21 cellular contexts compared by ENCODE assay signal in the genomic region with DNA sequence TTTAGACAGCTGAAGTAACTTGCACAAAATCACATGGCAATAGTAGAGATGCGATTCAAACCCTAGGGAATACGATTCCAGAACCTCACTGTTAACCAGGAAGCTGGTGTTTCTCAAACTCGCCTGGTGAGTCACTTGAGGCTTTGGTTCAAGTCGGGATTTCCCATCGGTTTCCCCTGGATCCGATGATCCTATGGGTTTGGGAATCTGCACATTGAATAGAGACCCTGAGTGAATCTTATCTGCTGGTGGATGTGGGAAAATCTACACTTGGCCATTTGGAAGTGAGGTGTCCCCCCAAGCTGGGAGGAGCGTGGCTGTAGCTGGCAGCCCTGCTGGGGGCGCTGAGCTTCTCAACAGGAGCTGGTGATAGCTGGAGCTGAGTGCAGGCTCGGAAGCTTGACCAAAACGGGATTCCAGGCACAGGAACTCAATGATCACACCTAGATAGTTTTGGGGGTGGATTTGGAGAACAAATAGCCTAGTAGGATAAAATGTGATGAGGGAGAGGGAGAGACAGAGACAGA.
"Had no signal": no experiment of that assay in that cellular context is flagged by ENCODE, and none has a peak within 500 bp of the region (broad histone marks: within the 10 kb centered on the region; RNA-seq: fewer than 3 reads in every experiment).

No MANE protein-coding gene starts in this region.

- DNase-seq: activated CD4-positive, alpha-beta T cell treated with anti-CD3 and anti-CD28 coated beads for 4 hours; activated CD8-positive, alpha-beta memory T cell treated with anti-CD3 and anti-CD28 coated beads for 24 hours; activated naive CD4-positive, alpha-beta T cell treated with anti-CD3 and anti-CD28 coated beads, Interleukin-2, amount 50 U/mL, for 16 hours; activated T-cell treated with anti-CD3 and anti-CD28 coated beads for 4 hours; adrenal gland; central memory CD4-positive, alpha-beta T cell; cortex of kidney; effector memory CD8-positive, alpha-beta T cell; foreskin keratinocyte; islet precursor cell; occipital lobe; right cardiac atrium; small intestine; substantia nigra; T-helper 17 cell; transverse colon had no signal

- H3K27me3 ChIP-seq: adrenal gland, foreskin keratinocyte, transverse colon had no signal

- ATAC-seq: effector memory CD8-positive, alpha-beta T cell; foreskin keratinocyte; left lobe of liver; right cardiac atrium; SK-N-SH treated with all-trans-retinoic acid at 6 μM for 48 hours; T-helper 17 cell had no signal

- H3K4me1 Mint-ChIP-seq: nephron had no signal

- H3K27ac ChIP-seq: foreskin keratinocyte, transverse colon had no signal

- H3K27ac Mint-ChIP-seq: effector memory CD8-positive, alpha-beta T cell; memory B cell; nephron; progenitor cell of endocrine pancreas; T-helper 17 cell had no signal

- H3K4me3 Mint-ChIP-seq: effector memory CD8-positive, alpha-beta T cell; memory B cell; nephron; T-helper 17 cell had no signal

- H3K9me3 Mint-ChIP-seq: effector memory CD8-positive, alpha-beta T cell; memory B cell; nephron had no signal

- H3K36me3 ChIP-seq: adrenal gland, transverse colon had no signal

- H3K27me3 Mint-ChIP-seq: effector memory CD8-positive, alpha-beta T cell; memory B cell had no signal

- H3K4me3 ChIP-seq: adrenal gland, transverse colon had no signal

- H3K9me3 ChIP-seq: adrenal gland, transverse colon had no signal

- H3K4me1 ChIP-seq: foreskin keratinocyte had no signal
